In genomic region chr4:105765690-105766407, GRCh38 we compare ENCODE assay signal across 11 cellular contexts. TPM values are rescaled to one million over a fixed set of nuclear protein-coding genes. Genes with fewer than 3 reads are reported as not detected.
A peak's percentile ranks its signal among the peaks of the same experiment; 100 is the strongest.
DNase-seq lines count a peak whose midpoint lies in the region; ATAC-seq and TF ChIP-seq lines count a peak whose summit lies in the region.
"Had no signal": no experiment of that assay in that cellular context is flagged by ENCODE, and none has a peak within 500 bp of the region (broad histone marks: within the 10 kb centered on the region; RNA-seq: fewer than 3 reads in every experiment).

No MANE protein-coding gene starts in this region.

- DNase-seq in GM23338 (ENCODE audit: low spot score), result peak; percentile 24
- peak; percentile 28 to 35 for DNase-seq in PC-9
- DNase-seq in pulmonary artery endothelial cell (ENCODE audit: low read depth, low spot score), result peak; percentile 61
- DNase-seq: NCI-H526 treated with DMSO at 0.1 percent for 48 hours had no signal

- H3K4me3 Mint-ChIP-seq in GM23338, result no peak overlapping the region
- H3K4me3 Mint-ChIP-seq: nephron had no signal

- no peak overlapping the region; the same call in 1 of the 2 replicates for H3K27ac Mint-ChIP-seq in GM23338
- H3K27ac Mint-ChIP-seq: nephron had no signal

- H3K9me3 ChIP-seq in PC-9 (ENCODE audit: insufficient read depth, low read depth), result no peaks in the 10 kb centered on the region

- H3K36me3 Mint-ChIP-seq in GM23338 (ENCODE audit: low read depth), result peaks cover 20% of the 10 kb centered on the region

- CTCF ChIA-PET in PC-9 (lab: Charles Lee), result no interaction called here

- H3K4me1 ChIP-seq in GM23338 (ENCODE audit: insufficient read depth), result no peaks in the 10 kb centered on the region
- H3K4me1 ChIP-seq in PC-9 (replicated peaks; ENCODE audit: insufficient read depth), result no peaks in the 10 kb centered on the region

- no peak overlapping the region for H2AFZ ChIP-seq in GM23338
- no peak overlapping the region for H2AFZ ChIP-seq in PC-9

- peaks cover 8% of the 10 kb centered on the region for H3K4me1 Mint-ChIP-seq in GM23338
- H3K4me1 Mint-ChIP-seq: nephron had no signal

- H3K79me2 ChIP-seq in GM23338 (replicated peaks; ENCODE audit: insufficient read depth), result peaks cover 3% of the 10 kb centered on the region; the same call in 1 of the 2 replicates
- H3K79me2 ChIP-seq in PC-9 (ENCODE audit: low read depth), result no peaks in the 10 kb centered on the region

- H4K20me1 ChIP-seq in GM23338 (replicated peaks; ENCODE audit: insufficient read depth) (no peaks in the 10 kb centered on the region), PC-9 (ENCODE audit: insufficient read depth) (no peaks in the 10 kb centered on the region)

- H3K27ac ChIP-seq in GM23338 (ENCODE audit: low read depth), result no peak overlapping the region
- peak overlapping the region; percentile 43; the same call in 1 of the 2 replicates for H3K27ac ChIP-seq in PC-9

- H3K4me2 ChIP-seq in GM23338 (no peak overlapping the region), PC-9 (no peak overlapping the region)

- no peaks in the 10 kb centered on the region for H3K27me3 Mint-ChIP-seq in GM23338 (ENCODE audit: insufficient read depth, low read depth, poor library complexity)

- TF ChIP-seq CTCF in GM23338 (conservative IDR thresholded peaks at IDR 0.05; ENCODE audit: low read depth in 2 of 2) (no peak), PC-9 (conservative IDR thresholded peaks at IDR 0.05) (no peak)

- H3F3A ChIP-seq in GM23338 (replicated peaks; ENCODE audit: low read depth) (no peaks in the 10 kb centered on the region), PC-9 (ENCODE audit: insufficient read depth, low read depth) (no peaks in the 10 kb centered on the region)

- POLR2A ChIA-PET in PC-9 (lab: Charles Lee; ENCODE audit: unreplicated experiment), result interaction anchor here (0.7 kb wide), 1 partner anchor 819 kb away, joined by 4 read pairs; no protein-coding TSS in a partner anchor

- no TSS peak for BruUV-seq in PC-9 (replicated peaks; lab: Mats Ljungman, UMichigan)

- H3K27me3 ChIP-seq in GM23338 (ENCODE audit: insufficient read depth) (no peaks in the 10 kb centered on the region), PC-9 (ENCODE audit: insufficient read depth, low read depth) (no peaks in the 10 kb centered on the region)

- no peaks in the 10 kb centered on the region for H3K9me2 ChIP-seq in GM23338 (ENCODE audit: insufficient read depth)
- no peaks in the 10 kb centered on the region for H3K9me2 ChIP-seq in PC-9 (ENCODE audit: insufficient read depth)

- H3K36me3 ChIP-seq in GM23338 (ENCODE audit: insufficient read depth) (peaks cover 5% of the 10 kb centered on the region; the same call in 1 of the 2 replicates), PC-9 (ENCODE audit: low read depth) (no peaks in the 10 kb centered on the region)

- no peak; the same call in 2 of the 3 replicates for ATAC-seq in GM23338
- peak; percentile 93 for ATAC-seq in esophagus mucosa
- no peak for ATAC-seq in HG02970 (IDR thresholded peaks at IDR 0.05; ENCODE audit: low FRiP score, unreplicated experiment)
- no peak for ATAC-seq in HG03439 (IDR thresholded peaks at IDR 0.05; ENCODE audit: unreplicated experiment)
- ATAC-seq in GM21529 (IDR thresholded peaks at IDR 0.05; ENCODE audit: unreplicated experiment), result no peak
- no peak for ATAC-seq in HG02885 (IDR thresholded peaks at IDR 0.05; ENCODE audit: poor library complexity, unreplicated experiment)
- ATAC-seq: GM12878 had no signal

- intact Hi-C loops in PC-9 (cut with micrococcal nuclease; ENCODE audit: unreplicated experiment), result no loop called here

- no peak overlapping the region for H3K4me3 ChIP-seq in GM23338
- no peak overlapping the region for H3K4me3 ChIP-seq in PC-9
- H3K4me3 ChIP-seq: GM12878 had no signal

- peaks cover 12% of the 10 kb centered on the region; the same call in 2 of the 3 replicates for H3K9me3 Mint-ChIP-seq in GM23338

TF ChIP-seq in GM23338, 12 proteins besides CTCF, POLR2A, EP300 and RAD21 (continues in another document):
- no peak for TF ChIP-seq JUNB (IDR thresholded peaks at IDR 0.05; ENCODE audit: unreplicated experiment)
- TF ChIP-seq CREB1 (CRISPR knock-in tag; IDR thresholded peaks at IDR 0.05; ENCODE audit: low read depth), result no peak
- TF ChIP-seq STAT1 (IDR thresholded peaks at IDR 0.05; ENCODE audit: unreplicated experiment), result no peak
- TF ChIP-seq ETS1 (IDR thresholded peaks at IDR 0.05), result no peak
- TF ChIP-seq EZH2phosphoT487 (IDR thresholded peaks at IDR 0.05; ENCODE audit: unreplicated experiment), result no peak
- no peak for TF ChIP-seq NANOG (IDR thresholded peaks at IDR 0.05; ENCODE audit: borderline replicate concordance)
- TF ChIP-seq ZNF462 (CRISPR knock-in tag; IDR thresholded peaks at IDR 0.05), result no peak
- no peak for TF ChIP-seq POLR2AphosphoS5 (IDR thresholded peaks at IDR 0.05; ENCODE audit: low read depth)
- TF ChIP-seq ZNF114 (CRISPR knock-in tag; IDR thresholded peaks at IDR 0.05), result no peak
- TF ChIP-seq EZH2 (IDR thresholded peaks at IDR 0.05; ENCODE audit: low read depth, unreplicated experiment), result no peak

RNA-seq across cellular contexts. Expression of gene GSTCD, which starts 57.3 kb away (rescaled TPM):
- total RNA-seq in GM23338 (2014; rRNA removed; shearing (Covaris generic)), result 34.3 and 39.1 TPM in 2 replicates
- 7.9 and 11.3 TPM in 2 replicates for polyA plus RNA-seq in GM23338 (2016; fragmentation: Nextera tagmentation; extraction: Ambion mirVana)
- total RNA-seq in PC-9 (2021) (9.7 and 11.4 TPM in 2 replicates), esophagus mucosa (14.7 TPM), pulmonary artery endothelial cell (14.9 and 21.4 TPM in 2 replicates)

RNA-seq across cellular contexts. Expression of gene INTS12, which starts 57.4 kb away (rescaled TPM):
- 9.4 and 12.6 TPM in 2 replicates for total RNA-seq in GM23338 (2014; rRNA removed; shearing (Covaris generic))
- polyA plus RNA-seq in GM23338 (2016; fragmentation: Nextera tagmentation; extraction: Ambion mirVana), result 12.3 and 15.3 TPM in 2 replicates
- total RNA-seq in PC-9 (2021), result 8.4 and 10.3 TPM in 2 replicates
- total RNA-seq in esophagus mucosa, result 14.0 TPM
- 18.5 and 19.1 TPM in 2 replicates for total RNA-seq in pulmonary artery endothelial cell
